ENCODE assay signal across 22 cellular contexts in genomic region chr13:100059827-100060226, GRCh38. TPM values are rescaled to one million over a fixed set of nuclear protein-coding genes. Genes with fewer than 3 reads are reported as not detected.
DNase-seq lines count a peak whose midpoint lies in the region; TF ChIP-seq lines count a peak whose summit lies in the region.
"Had no signal": no experiment of that assay in that cellular context is flagged by ENCODE, and none has a peak within 500 bp of the region (broad histone marks: within the 10 kb centered on the region; RNA-seq: fewer than 3 reads in every experiment).

No MANE protein-coding gene starts in this region.

- H3K4me1 ChIP-seq in HEK293 (ENCODE audit: control insufficient read depth, insufficient read depth, low read length) (no peaks in the 10 kb centered on the region), testis (no peaks in the 10 kb centered on the region)
- H3K4me1 ChIP-seq: A549; BLaER1 treated with 17β-estradiol and CSF1 and Interleukin-3, amounts not matched to agents 10 nM and 100 nM had no signal

- peak overlapping the region; percentile 12 for H3K27ac Mint-ChIP-seq in activated naive CD4-positive, alpha-beta T cell treated with anti-CD3 and anti-CD28 coated beads, Interleukin-2, amount 10 ng/mL, durations not matched to agents 7 days and 5 days
- H3K27ac Mint-ChIP-seq: B cell had no signal

- no peak overlapping the region for H3K27ac ChIP-seq in HEK293 (ENCODE audit: extremely low read depth, low read depth, low read length)
- no peak overlapping the region for H3K27ac ChIP-seq in testis
- H3K27ac ChIP-seq: 22Rv1; A549; BLaER1 treated with 17β-estradiol and CSF1 and Interleukin-3, amounts not matched to agents 10 nM and 100 nM; C4-2B had no signal

- DNase-seq in activated naive CD4-positive, alpha-beta T cell treated with anti-CD3 and anti-CD28 coated beads, Interleukin-2, amount 10 ng/mL, durations not matched to agents 7 days and 5 days = no peak
- DNase-seq in activated naive CD4-positive, alpha-beta T cell treated with Interleukin-2 at 50 U/mL for 16 hours = no peak
- no peak for DNase-seq in testis
- DNase-seq in anterior cingulate cortex (lab: John Stamatoyannopoulos, UW) = no peak
- DNase-seq: AML-193; CD4-positive, alpha-beta T cell; CD8-positive, alpha-beta memory T cell; COR-L47; DMS 273 treated with DMSO at 0.1 percent for 48 hours; DMS153; DMS53; DMS79; DND-41; EL; GDM1 had no signal

- 94 to 95% methylated on average over 3 of the region's 3 CpGs for WGBS in testis, 2 donors

- peaks cover 12% of the 10 kb centered on the region for H3K9me3 Mint-ChIP-seq in activated naive CD4-positive, alpha-beta T cell treated with anti-CD3 and anti-CD28 coated beads, Interleukin-2, amount 10 ng/mL, durations not matched to agents 7 days and 5 days

- intact Hi-C loops in testis (cut with DNase I; ENCODE audit: low total_unique reads) = no loop called here

- no peaks in the 10 kb centered on the region for H3K9me3 ChIP-seq in HEK293 (ENCODE audit: control insufficient read depth, insufficient read depth, low read depth, low read length)
- no peaks in the 10 kb centered on the region for H3K9me3 ChIP-seq in testis
- H3K9me3 ChIP-seq: A549 had no signal

- TF ChIP-seq POLR2A in testis (IDR thresholded peaks at IDR 0.05) = no peak

- H3K27me3 ChIP-seq in testis = no peaks in the 10 kb centered on the region
- H3K27me3 ChIP-seq: BLaER1 treated with 17β-estradiol and CSF1 and Interleukin-3, amounts not matched to agents 10 nM and 100 nM had no signal

- TF ChIP-seq CTCF in HEK293 (tag by site-specific recombination; IDR thresholded peaks at IDR 0.05) (no peak), testis (IDR thresholded peaks at IDR 0.05) (no peak)

- CTCF ChIA-PET in activated naive CD4-positive, alpha-beta T cell treated with anti-CD3 and anti-CD28 coated beads, Interleukin-2, amount 10 ng/mL, durations not matched to agents 7 days and 5 days (lab: Charles Lee) = no interaction called here
- CTCF ChIA-PET in HEK293 (lab: Yijun Ruan, JAX) = no interaction called here

- H3K27me3 Mint-ChIP-seq in activated naive CD4-positive, alpha-beta T cell treated with anti-CD3 and anti-CD28 coated beads, Interleukin-2, amount 10 ng/mL, durations not matched to agents 7 days and 5 days = peaks cover 11% of the 10 kb centered on the region

- peaks cover 3% of the 10 kb centered on the region for H3K4me1 Mint-ChIP-seq in activated naive CD4-positive, alpha-beta T cell treated with anti-CD3 and anti-CD28 coated beads, Interleukin-2, amount 10 ng/mL, durations not matched to agents 7 days and 5 days
- H3K4me1 Mint-ChIP-seq: B cell; CD8-positive, alpha-beta memory T cell had no signal

- H3K4me3 Mint-ChIP-seq in activated naive CD4-positive, alpha-beta T cell treated with anti-CD3 and anti-CD28 coated beads, Interleukin-2, amount 10 ng/mL, durations not matched to agents 7 days and 5 days = no peak overlapping the region
- H3K4me3 Mint-ChIP-seq: B cell; CD4-positive, alpha-beta T cell; CD8-positive, alpha-beta memory T cell had no signal

- H3K36me3 Mint-ChIP-seq in activated naive CD4-positive, alpha-beta T cell treated with anti-CD3 and anti-CD28 coated beads, Interleukin-2, amount 10 ng/mL, durations not matched to agents 7 days and 5 days = peaks cover 4% of the 10 kb centered on the region
- H3K36me3 Mint-ChIP-seq: CD8-positive, alpha-beta memory T cell had no signal

- H3K36me3 ChIP-seq in HEK293 (ENCODE audit: control insufficient read depth in 2 of 2, insufficient read depth in 1 of 2, low read length in 2 of 2) = no peaks in the 10 kb centered on the region
- H3K36me3 ChIP-seq in testis (ENCODE audit: low read depth, missing control alignments) = no peaks in the 10 kb centered on the region
- H3K36me3 ChIP-seq: BLaER1 treated with 17β-estradiol and CSF1 and Interleukin-3, amounts not matched to agents 10 nM and 100 nM had no signal

- POLR2A ChIA-PET in HEK293 (lab: Yijun Ruan, JAX) = no interaction called here

- H3K4me3 ChIP-seq in HEK293 (ENCODE audit: low read depth, low read length) (no peak overlapping the region), testis (no peak overlapping the region)
- H3K4me3 ChIP-seq: A549; BLaER1 treated with 17β-estradiol and CSF1 and Interleukin-3, amounts not matched to agents 10 nM and 100 nM; GM12878 had no signal

TF ChIP-seq in HEK293, 187 proteins besides CTCF, POLR2A, EP300 and RAD21:
- TF ChIP-seq ZNF10 (tag by site-specific recombination; IDR thresholded peaks at IDR 0.05) = no peak
- no peak for TF ChIP-seq ZNF114 (tag by site-specific recombination; IDR thresholded peaks at IDR 0.05)
- TF ChIP-seq TSHZ1 (tag by site-specific recombination; IDR thresholded peaks at IDR 0.05; ENCODE audit: borderline replicate concordance) = no peak
- no peak for TF ChIP-seq SCRT1 (tag by site-specific recombination; IDR thresholded peaks at IDR 0.05; ENCODE audit: borderline replicate concordance)
- no peak for TF ChIP-seq ZSCAN16 (tag by site-specific recombination; IDR thresholded peaks at IDR 0.05)
- no peak for TF ChIP-seq PATZ1 (tag by site-specific recombination; IDR thresholded peaks at IDR 0.05)
- TF ChIP-seq SP7 (tag by site-specific recombination; IDR thresholded peaks at IDR 0.05) = no peak
- TF ChIP-seq ZBTB20 (tag by site-specific recombination; IDR thresholded peaks at IDR 0.05) = no peak
- TF ChIP-seq ZNF2 (tag by site-specific recombination; IDR thresholded peaks at IDR 0.05) = no peak
- peak; percentile 98 for TF ChIP-seq PRDM1 (tag by site-specific recombination; IDR thresholded peaks at IDR 0.05)
- no peak for TF ChIP-seq ZNF629 (tag by site-specific recombination; IDR thresholded peaks at IDR 0.05)
- no peak for TF ChIP-seq ZNF785 (tag by site-specific recombination; IDR thresholded peaks at IDR 0.05)
- TF ChIP-seq YY2 (tag by site-specific recombination; IDR thresholded peaks at IDR 0.05) = no peak
- TF ChIP-seq RBAK (tag by site-specific recombination; IDR thresholded peaks at IDR 0.05) = no peak
- no peak for TF ChIP-seq ZNF660 (tag by site-specific recombination; IDR thresholded peaks at IDR 0.05)
- no peak for TF ChIP-seq KLF16 (tag by site-specific recombination; IDR thresholded peaks at IDR 0.05)
- TF ChIP-seq ZNF366 (tag by site-specific recombination; conservative IDR thresholded peaks at IDR 0.05) = peak; percentile 62

RNA-seq across cellular contexts. Expression of gene PCCA, which starts 29.1 kb away (rescaled TPM):
- 10 to 100 TPM; 39.2 to 56.2 TPM for total RNA-seq in testis
- 17.9 TPM for polyA plus RNA-seq in testis (ENCODE audit: insufficient read depth, low read depth, low replicate concordance)
